8 cellular contexts compared by ENCODE assay signal in the genomic region with DNA sequence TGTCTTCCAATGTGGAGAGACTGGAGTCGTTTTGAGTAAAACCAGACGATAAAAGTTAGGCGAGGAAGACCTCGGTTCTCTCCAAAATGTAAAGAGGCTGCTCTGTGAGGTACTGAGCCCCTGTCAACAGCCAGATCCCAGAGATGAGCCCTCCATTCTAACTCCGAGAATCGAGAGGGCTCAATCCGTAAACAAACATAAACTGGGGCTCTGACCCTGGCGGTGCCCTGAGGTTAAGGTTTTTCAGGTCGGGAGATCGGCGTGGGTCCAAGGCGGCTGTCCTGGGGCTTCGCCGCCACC. TPM values are rescaled to one million over a fixed set of nuclear protein-coding genes. Genes with fewer than 3 reads are reported as not detected.
DNase-seq lines count a peak whose midpoint lies in the region; ATAC-seq and TF ChIP-seq lines count a peak whose summit lies in the region.

No MANE protein-coding gene starts in this region.

- peak overlapping the region; percentile 91 for H3K4me3 ChIP-seq in A673 (ENCODE audit: low read depth, low read length, poor library complexity, severe bottlenecking)
- peak overlapping the region; percentile 96 to 99 for H3K4me3 ChIP-seq in tibial artery

- H3K36me3 Mint-ChIP-seq in activated naive CD8-positive, alpha-beta T cell, result peaks cover 5% of the 10 kb centered on the region

- POLR2A ChIA-PET in A673 (lab: Charles Lee; ENCODE audit: low non-redundant PET), result no interaction called here

- TF ChIP-seq CTCF in A673 (conservative IDR thresholded peaks at IDR 0.05; ENCODE audit: low read depth, low read length) (no peak), tibial artery (IDR thresholded peaks at IDR 0.05) (no peak)

- no peaks in the 10 kb centered on the region for H3K27me3 ChIP-seq in A673 (replicated peaks; ENCODE audit: insufficient read depth, low read depth, low read length, poor library complexity)
- no peaks in the 10 kb centered on the region for H3K27me3 ChIP-seq in layer of hippocampus (ENCODE audit: control insufficient read depth, insufficient read depth, low read length)
- H3K27me3 ChIP-seq in tibial artery, result no peaks in the 10 kb centered on the region

- ATAC-seq in GM21786 (IDR thresholded peaks at IDR 0.05; ENCODE audit: unreplicated experiment) (peak; percentile 0), HG03565 (IDR thresholded peaks at IDR 0.05; ENCODE audit: unreplicated experiment) (no peak)

- peak overlapping the region; percentile 94 for H3K4me3 Mint-ChIP-seq in activated naive CD8-positive, alpha-beta T cell

- no peaks in the 10 kb centered on the region for H3K9me3 Mint-ChIP-seq in activated naive CD8-positive, alpha-beta T cell (ENCODE audit: low read depth)

- intact Hi-C loops in A673 (cut with micrococcal nuclease; ENCODE audit: unreplicated experiment), result loop anchor here (10.0 kb wide), 1 partner anchor 462 kb away; the partner anchor contains the start of gene ETV5
- intact Hi-C loops in tibial artery (cut with DNase I; ENCODE audit: low total_unique reads), result loop anchor here (10.0 kb wide), 1 partner anchor 462 kb away; the partner anchor contains the start of gene ETV5

- CTCF ChIA-PET in A673 (lab: Charles Lee), result no interaction called here

- no TSS peak for BruUV-seq in A673 (replicated peaks; lab: Mats Ljungman, UMichigan)

- DNase-seq in A673 (ENCODE audit: low spot score) (no peak), tibial artery (no peak), NOMO-1 treated with DMSO at 0.1 percent for 48 hours (lab: John Stamatoyannopoulos, UW; ENCODE audit: unreplicated experiment) (no peak)
- DNase-seq in activated CD4-positive, CD25-positive, alpha-beta regulatory T cell (lab: John Stamatoyannopoulos, UW), result no peak

- H3K36me3 ChIP-seq in A673 (ENCODE audit: insufficient read depth, low read length, poor library complexity, severe bottlenecking) (no peaks in the 10 kb centered on the region), tibial artery (peaks cover 0 to 16% (median 0%) of the 10 kb centered on the region in 3 donors)

- peaks cover 69% of the 10 kb centered on the region for H3K4me1 Mint-ChIP-seq in activated naive CD8-positive, alpha-beta T cell (ENCODE audit: low read depth)

- H3K9me3 ChIP-seq in A673 (ENCODE audit: low read depth, low read length, poor library complexity, severe bottlenecking), result no peaks in the 10 kb centered on the region
- H3K9me3 ChIP-seq in tibial artery, result no peaks in the 10 kb centered on the region

- H3K4me1 ChIP-seq in A673 (ENCODE audit: insufficient read depth, low read length, poor library complexity, severe bottlenecking) (peaks cover 9% of the 10 kb centered on the region), tibial artery (peaks cover 0 to 55% (median 39%) of the 10 kb centered on the region in 4 donors)

- H3K27me3 Mint-ChIP-seq in activated naive CD8-positive, alpha-beta T cell, result no peaks in the 10 kb centered on the region

- H3K27ac ChIP-seq in A673 (ENCODE audit: low read depth, low read length, poor library complexity, severe bottlenecking) (peak overlapping the region; percentile 85), layer of hippocampus (ENCODE audit: low read depth, low read length) (peak overlapping the region; percentile 79), tibial artery (peak overlapping the region; percentile 88)

- H3K27ac Mint-ChIP-seq in activated naive CD8-positive, alpha-beta T cell, result peak overlapping the region; percentile 88

RNA-seq across cellular contexts. Expression of gene TBCCD1, which starts 0.4 kb away (rescaled TPM):
- 19.4 and 20.1 TPM in 2 replicates for total RNA-seq in A673 (2021)

RNA-seq across cellular contexts. Expression of gene DNAJB11, which starts 3.8 kb away (rescaled TPM):
- total RNA-seq in A673 (2021), result 94.1 and 103 TPM in 2 replicates

RNA-seq across cellular contexts. Expression of gene CRYGS, which starts 22.5 kb away (rescaled TPM):
- total RNA-seq in A673 (2021), result 3.6 and 3.9 TPM in 2 replicates

RNA-seq across cellular contexts. Expression of gene AHSG, which starts 46.1 kb away (rescaled TPM):
- 3.2 and 4.9 TPM in 2 replicates for total RNA-seq in A673 (2021)
